Comparison of ENCODE assay signal across 13 cellular contexts in the genomic region with DNA sequence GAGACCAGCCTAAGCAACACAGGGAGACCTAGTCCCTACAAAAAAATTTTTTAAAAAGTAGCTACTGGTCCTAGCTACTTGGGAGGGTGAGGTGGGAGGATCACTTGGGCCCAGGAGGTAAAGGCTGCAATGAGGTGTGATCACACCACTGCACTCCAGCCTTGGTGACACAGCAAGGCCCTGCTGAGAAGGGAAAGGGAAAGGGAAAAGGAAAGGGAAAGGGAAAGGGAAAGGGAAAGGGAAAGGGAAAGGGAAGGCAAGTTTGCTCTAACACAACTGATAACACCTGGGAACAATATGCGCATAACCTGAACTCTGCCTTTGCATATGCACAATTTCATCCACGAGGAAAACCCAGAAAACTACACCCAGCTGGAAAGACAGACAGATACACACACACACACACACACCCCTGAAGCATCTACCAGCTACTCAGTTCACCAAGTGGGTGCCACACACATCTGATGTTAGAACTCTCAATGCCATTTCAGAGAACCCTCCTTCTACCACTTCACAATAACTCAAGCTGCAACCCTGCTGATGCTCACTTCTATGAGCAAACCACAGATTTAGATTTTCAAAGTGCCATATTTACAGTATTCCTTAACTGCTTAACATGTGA. TPM values are rescaled to one million over a fixed set of nuclear protein-coding genes. Genes with fewer than 3 reads are reported as not detected.
DNase-seq lines count a peak whose midpoint lies in the region; ATAC-seq, FAIRE-seq and TF ChIP-seq lines count a peak whose summit lies in the region.
"Had no signal": no experiment of that assay in that cellular context is flagged by ENCODE, and none has a peak within 500 bp of the region (broad histone marks: within the 10 kb centered on the region; RNA-seq: fewer than 3 reads in every experiment).

No MANE protein-coding gene starts in this region.

- FAIRE-seq in HepG2 (lab: Jason Lieb, UNC) = no peak

- H3K9ac ChIP-seq in HepG2 (ENCODE audit: insufficient read depth, low read depth, low read length) = no peak overlapping the region

- no peak for TF ChIP-seq RAD21 in HepG2 (CRISPR knock-in tag; IDR thresholded peaks at IDR 0.05)

- H3K27ac Mint-ChIP-seq in MCF 10A (ENCODE audit: low read depth, unreplicated experiment) = peak overlapping the region; percentile 8
- H3K27ac Mint-ChIP-seq: activated naive CD8-positive, alpha-beta T cell had no signal

- H3K4me1 ChIP-seq in breast epithelium (no peaks in the 10 kb centered on the region), HepG2 (ENCODE audit: insufficient read depth, low read length) (peaks cover 97% of the 10 kb centered on the region)

- TF ChIP-seq CTCF in MCF 10A (IDR thresholded peaks at IDR 0.05; ENCODE audit: unreplicated experiment) (no peak), breast epithelium (IDR thresholded peaks at IDR 0.05) (no peak), HepG2 (CRISPR knock-in tag; IDR thresholded peaks at IDR 0.05) (no peak)

- POLR2A ChIA-PET in MCF 10A (lab: Yijun Ruan, JAX) (interaction anchor here (0.7 to 8.0 kb wide), 11 partner anchors 9 to 418 kb away, joined by 3 to 71 read pairs (median 9); a partner anchor contains a TSS), HepG2 (lab: Yijun Ruan, JAX) (no interaction called here)

- DNase-seq in MCF 10A (ENCODE audit: unreplicated experiment) (no peak), breast epithelium (ENCODE audit: low spot score in 2 of 2) (no peak), RPMI8226 (peak; percentile 29), HepG2 (ENCODE audit: low spot score) (no peak), NCI-H1092 treated with DMSO at 0.1 percent for 48 hours (lab: John Stamatoyannopoulos, UW) (no peak), NCI-H2081 (lab: John Stamatoyannopoulos, UW) (no peak)
- DNase-seq: activated CD4-positive, alpha-beta T cell treated with anti-CD3 and anti-CD28 coated beads, Interleukin-2, amount 50 U/mL, for 1 hour; NCI-H774; stimulated activated CD4-positive, alpha-beta T cell treated with anti-CD3 and anti-CD28 coated beads, Interleukin-12 subunit alpha, Interleukin-12 subunit beta, amount 100 ng/mL, for 4 hours had no signal

- no peaks in the 10 kb centered on the region for H3K9me3 Mint-ChIP-seq in MCF 10A (ENCODE audit: unreplicated experiment)

- H3K9me3 ChIP-seq in breast epithelium = no peaks in the 10 kb centered on the region
- no peaks in the 10 kb centered on the region for H3K9me3 ChIP-seq in HepG2 (ENCODE audit: low read length)
- H3K9me3 ChIP-seq: vagina had no signal

- H3K4me3 ChIP-seq in breast epithelium (no peak overlapping the region), HepG2 (replicated peaks in 1 of 3; ENCODE audit: insufficient read depth in 1 of 3, low read depth in 2 of 3, low read length in 3 of 3) (no peak overlapping the region)
- H3K4me3 ChIP-seq: vagina had no signal

- CTCF ChIA-PET in MCF 10A (lab: Yijun Ruan, JAX) (interaction anchor here (0.6 to 1.4 kb wide), 3 partner anchors 83 to 152 kb away, joined by 3 to 7 read pairs (median 3); no protein-coding TSS in a partner anchor), HepG2 (lab: Yijun Ruan, JAX; ENCODE audit: low intra/inter-chr PET ratio, low total read pairs) (interaction anchor here (1.2 kb wide), 1 partner anchor 83 kb away, joined by 4 read pairs; no protein-coding TSS in a partner anchor)

- peaks cover 46% of the 10 kb centered on the region for H3K4me1 Mint-ChIP-seq in MCF 10A (ENCODE audit: insufficient read depth, unreplicated experiment)

- 76% methylated on average over 2 of the region's 2 CpGs for WGBS in HepG2 (ENCODE audit: low lambda C conversion rate)

- TF ChIP-seq POLR2A in breast epithelium (IDR thresholded peaks at IDR 0.05) (no peak), HepG2 (IDR thresholded peaks at IDR 0.05; ENCODE audit: insufficient read depth in 1 of 2, low read depth in 2 of 2, low read length in 2 of 2) (no peak)

- TF ChIP-seq EP300 in HepG2 (IDR thresholded peaks at IDR 0.05; ENCODE audit: low read depth in 2 of 2, low read length in 2 of 2) (no peak), HepG2 (CRISPR knock-in tag; IDR thresholded peaks at IDR 0.05; ENCODE audit: borderline replicate concordance) (no peak)

- no peak overlapping the region for H2AFZ ChIP-seq in HepG2 (ENCODE audit: low read length)

- H4K20me1 ChIP-seq in HepG2 (ENCODE audit: insufficient read depth, low read length) = peaks cover 20% of the 10 kb centered on the region

- H3K27me3 Mint-ChIP-seq in MCF 10A (ENCODE audit: insufficient read depth, unreplicated experiment) = no peaks in the 10 kb centered on the region
- H3K27me3 Mint-ChIP-seq: activated naive CD8-positive, alpha-beta T cell had no signal

- no peaks in the 10 kb centered on the region for H3K27me3 ChIP-seq in breast epithelium
- no peaks in the 10 kb centered on the region for H3K27me3 ChIP-seq in HepG2 (ENCODE audit: control insufficient read depth in 1 of 2, insufficient read depth in 2 of 2, low read length in 2 of 2)
- H3K27me3 ChIP-seq: vagina had no signal

- no peak overlapping the region for H3K4me2 ChIP-seq in HepG2 (ENCODE audit: low read depth, low read length)

- H3K4me3 Mint-ChIP-seq in MCF 10A (ENCODE audit: unreplicated experiment) = no peak overlapping the region
- H3K4me3 Mint-ChIP-seq: activated naive CD8-positive, alpha-beta T cell had no signal

- intact Hi-C loops in MCF 10A (cut with micrococcal nuclease) (no loop called here), breast epithelium (cut with DNase I; ENCODE audit: low total_unique reads) (no loop called here), HepG2 (cut with micrococcal nuclease; ENCODE audit: unreplicated experiment) (no loop called here)

- no peaks in the 10 kb centered on the region for H3K36me3 Mint-ChIP-seq in MCF 10A (ENCODE audit: insufficient read depth, unreplicated experiment)

- H3K36me3 ChIP-seq in breast epithelium = no peaks in the 10 kb centered on the region
- no peaks in the 10 kb centered on the region for H3K36me3 ChIP-seq in HepG2 (replicated peaks in 1 of 2; ENCODE audit: control insufficient read depth in 1 of 2, insufficient read depth in 2 of 2, low read length in 2 of 2)
- H3K36me3 ChIP-seq: vagina had no signal

- H3K27ac ChIP-seq in breast epithelium (no peak overlapping the region), HepG2 (ENCODE audit: extremely low read length, insufficient read depth, low read length) (peak overlapping the region; percentile 7)
- H3K27ac ChIP-seq: vagina had no signal

- BruUV-seq in MCF 10A (replicated peaks; lab: Mats Ljungman, UMichigan) (no TSS peak), HepG2 (replicated peaks; lab: Mats Ljungman, UMichigan) (no TSS peak)

- in situ Hi-C loops in HepG2 (cut with HindIII; ENCODE audit: extremely low pct_ligation_motif_present, low pct_unique_long_range_greater_than_20kb) = no loop called here

- H3K79me2 ChIP-seq in HepG2 (ENCODE audit: insufficient read depth, low read length) = peaks cover 99% of the 10 kb centered on the region

- no peak; the same call in 2 of the 3 replicates for ATAC-seq in HepG2
- ATAC-seq in HG03378 (IDR thresholded peaks at IDR 0.05; ENCODE audit: unreplicated experiment) = no peak
- ATAC-seq in HG03354 (IDR thresholded peaks at IDR 0.05; ENCODE audit: poor library complexity, severe bottlenecking, unreplicated experiment) = no peak

TF ChIP-seq in HepG2, 621 proteins besides CTCF, POLR2A, EP300 and RAD21 (continues in another document):
- TF ChIP-seq HNRNPK (IDR thresholded peaks at IDR 0.05; ENCODE audit: low read depth, low read length, poor library complexity, severe bottlenecking) = peak; percentile 86
- peak; percentile 68 for TF ChIP-seq RBM22 (optimal IDR thresholded peaks at IDR 0.05; ENCODE audit: low read length)
- 0 out of 2 replicates have a peak, but pooled peaks have one; percentile 15 for TF ChIP-seq JUNB (CRISPR knock-in tag; IDR thresholded peaks at IDR 0.05; ENCODE audit: borderline replicate concordance)
- TF ChIP-seq JUN (CRISPR knock-in tag; IDR thresholded peaks at IDR 0.05) = no peak
- TF ChIP-seq FOSL1 (CRISPR knock-in tag; IDR thresholded peaks at IDR 0.05; ENCODE audit: borderline replicate concordance) = no peak
- TF ChIP-seq ZNF619 (CRISPR knock-in tag; IDR thresholded peaks at IDR 0.05) = no peak
- no peak for TF ChIP-seq FOSL2 (CRISPR knock-in tag; IDR thresholded peaks at IDR 0.05)
- 0 out of 2 replicates have a peak, but pooled peaks have one; percentile 56 for TF ChIP-seq PCBP1 (IDR thresholded peaks at IDR 0.05; ENCODE audit: borderline replicate concordance, low read depth, low read length)
- TF ChIP-seq, protein P1, sequence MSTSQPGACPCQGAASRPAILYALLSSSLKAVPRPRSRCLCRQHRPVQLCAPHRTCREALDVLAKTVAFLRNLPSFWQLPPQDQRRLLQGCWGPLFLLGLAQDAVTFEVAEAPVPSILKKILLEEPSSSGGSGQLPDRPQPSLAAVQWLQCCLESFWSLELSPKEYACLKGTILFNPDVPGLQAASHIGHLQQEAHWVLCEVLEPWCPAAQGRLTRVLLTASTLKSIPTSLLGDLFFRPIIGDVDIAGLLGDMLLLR (CRISPR knock-in tag; IDR thresholded peaks at IDR 0.05) = 0 out of 2 replicates have a peak, but pooled peaks have one; percentile 53

RNA-seq across cellular contexts. Expression of a gene that starts 19.1 kb away (rescaled TPM):
- total RNA-seq in MCF 10A (2022) (17.1 and 19.7 TPM in 2 replicates), breast epithelium (10 to 100 TPM; 16.8 to 33.8 (median 22.1) TPM), HepG2 (2016; rRNA removed; fragmentation: Illumina TruSeq; extraction: Trizol) (26.7 and 30.9 TPM in 2 replicates)
- 8.0 and 8.5 TPM in 2 replicates for total RNA-seq in HepG2 (2016; cell fraction: cytosol; rRNA removed; fragmentation: Illumina TruSeq; extraction: Trizol; ENCODE audit: low read depth)
- total RNA-seq in HepG2 (2016; cell fraction: insoluble cytoplasmic fraction; rRNA removed; fragmentation: Illumina TruSeq; extraction: Trizol) = 22.9 and 29.9 TPM in 2 replicates
- 33.9 and 36.1 TPM in 2 replicates for total RNA-seq in HepG2 (2016; cell fraction: membrane; rRNA removed; fragmentation: Illumina TruSeq; extraction: Trizol)
- 27.2 and 29.5 TPM in 2 replicates for total RNA-seq in HepG2 (2016; cell fraction: nucleus; rRNA removed; fragmentation: Illumina TruSeq; extraction: Trizol)
- 27.3 and 29.3 TPM in 2 replicates for polyA plus RNA-seq in HepG2 (2011; rRNA removed)
- 18.3 and 27.5 TPM in 2 replicates for polyA plus RNA-seq in HepG2 (2011; cell fraction: cytosol; rRNA removed)
- 11.9 and 15.8 TPM in 2 replicates for polyA plus RNA-seq in HepG2 (2011; cell fraction: nucleus; rRNA removed)
- polyA plus RNA-seq in HepG2 (2012) = 18.1 and 19.7 TPM in 2 replicates
- 5.4 and 5.7 TPM in 2 replicates for polyA plus RNA-seq in HepG2 (2016; cell fraction: cytosol; fragmentation: Illumina TruSeq; extraction: Trizol; ENCODE audit: low read depth)
- 22.6 and 24.2 TPM in 2 replicates for polyA plus RNA-seq in HepG2 (2016; cell fraction: insoluble cytoplasmic fraction; fragmentation: Illumina TruSeq; extraction: Trizol; ENCODE audit: low read depth)
- 22.9 and 23.5 TPM in 2 replicates for polyA plus RNA-seq in HepG2 (2016; cell fraction: membrane; fragmentation: Illumina TruSeq; extraction: Trizol; ENCODE audit: low read depth)
- 42.1 and 46.2 TPM in 2 replicates for polyA plus RNA-seq in HepG2 (2016; cell fraction: nucleus; fragmentation: Illumina TruSeq; extraction: Trizol; ENCODE audit: insufficient read depth, low read depth)
- 38.2 and 60.8 TPM in 2 replicates for polyA minus RNA-seq in HepG2 (2011; rRNA and poly(A)+ RNA removed; ENCODE audit: low replicate concordance)
- polyA minus RNA-seq in HepG2 (2011; cell fraction: cytosol; rRNA and poly(A)+ RNA removed) = 22.1 and 24.1 TPM in 2 replicates
- 13.5 and 18.5 TPM in 2 replicates for polyA minus RNA-seq in HepG2 (2011; cell fraction: nucleus; rRNA and poly(A)+ RNA removed)
